In the genomic region with DNA sequence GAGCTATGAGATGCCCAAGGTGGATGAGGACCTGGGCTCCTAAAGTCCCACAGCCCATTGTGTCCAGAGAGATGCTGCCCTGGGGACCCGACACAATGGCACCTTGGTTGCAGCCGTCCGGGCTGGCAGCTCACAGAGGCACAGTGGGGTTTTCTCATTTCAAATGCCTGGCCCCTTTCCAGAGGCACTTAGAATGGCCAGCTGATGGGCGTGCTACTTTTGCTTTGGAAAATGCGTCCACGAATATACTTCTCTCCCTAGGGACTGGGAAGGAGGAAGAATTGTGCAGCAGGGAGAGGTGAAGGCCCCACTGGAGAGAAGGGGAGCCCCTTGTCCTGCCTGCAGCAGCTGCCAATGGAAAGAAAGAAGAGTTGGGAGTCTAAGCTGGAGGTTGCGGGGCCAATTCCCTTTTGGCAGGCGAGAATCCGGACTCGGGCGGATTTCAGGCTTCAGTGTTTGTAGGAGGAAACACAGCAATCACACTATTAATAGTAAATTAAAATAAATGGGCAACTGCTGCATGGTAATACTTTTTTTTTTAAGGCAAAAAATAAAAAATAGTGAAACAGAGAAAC, we compare ENCODE assay signal across 14 cellular contexts. TPM values are rescaled to one million over a fixed set of nuclear protein-coding genes. Genes with fewer than 3 reads are reported as not detected.
DNase-seq lines count a peak whose midpoint lies in the region; ATAC-seq, FAIRE-seq and TF ChIP-seq lines count a peak whose summit lies in the region.
"Had no signal": no experiment of that assay in that cellular context is flagged by ENCODE, and none has a peak within 500 bp of the region (broad histone marks: within the 10 kb centered on the region; RNA-seq: fewer than 3 reads in every experiment).

No MANE protein-coding gene starts in this region.

- H3K36me3 ChIP-seq in kidney epithelial cell (ENCODE audit: control insufficient read depth, insufficient read depth, low read length) (no peaks in the 10 kb centered on the region), stomach smooth muscle (ENCODE audit: control insufficient read depth in 2 of 2, insufficient read depth in 2 of 2, low read length in 2 of 2) (no peaks in the 10 kb centered on the region), HepG2 (replicated peaks in 1 of 2; ENCODE audit: control insufficient read depth in 1 of 2, insufficient read depth in 2 of 2, low read length in 2 of 2) (no peaks in the 10 kb centered on the region)
- H3K36me3 ChIP-seq: cardiac muscle cell had no signal

- FAIRE-seq in HepG2 (lab: Jason Lieb, UNC): no peak
- FAIRE-seq: GM12891 had no signal

- POLR2A ChIA-PET in activated CD8-positive, alpha-beta T cell treated with anti-CD3 and anti-CD28 coated beads, Interleukin-2, amount 10 ng/mL, durations not matched to agents 7 days and 5 days (lab: Charles Lee): interaction anchor here (0.7 to 7.8 kb wide), 6 partner anchors 29 to 1303 kb away, joined by 3 to 255 read pairs (median 8); no protein-coding TSS in a partner anchor
- POLR2A ChIA-PET in HepG2 (lab: Yijun Ruan, JAX): no interaction called here

- H3K4me1 Mint-ChIP-seq in activated T-cell treated with anti-CD3 and anti-CD28 coated beads, Interleukin-2, amount 50 U/mL, for 4 hours (ENCODE audit: low read depth): peaks cover 61% of the 10 kb centered on the region
- peaks cover 67% of the 10 kb centered on the region for H3K4me1 Mint-ChIP-seq in activated CD8-positive, alpha-beta T cell treated with anti-CD3 and anti-CD28 coated beads, Interleukin-2, amount 10 ng/mL, durations not matched to agents 7 days and 5 days (ENCODE audit: low read depth)

- no peak for TF ChIP-seq POLR2A in HepG2 (IDR thresholded peaks at IDR 0.05; ENCODE audit: insufficient read depth in 1 of 2, low read depth in 2 of 2, low read length in 2 of 2)

- H4K20me1 ChIP-seq in HepG2 (ENCODE audit: insufficient read depth, low read length): no peaks in the 10 kb centered on the region; the same call in 1 of the 2 replicates

- TF ChIP-seq EP300 in HepG2 (IDR thresholded peaks at IDR 0.05; ENCODE audit: low read depth in 2 of 2, low read length in 2 of 2) (no peak), HepG2 (CRISPR knock-in tag; IDR thresholded peaks at IDR 0.05; ENCODE audit: borderline replicate concordance) (no peak)

- DNase-seq in activated T-cell treated with anti-CD3 and anti-CD28 coated beads, Interleukin-2, amount 50 U/mL, for 4 hours: no peak
- DNase-seq in activated T-cell treated with anti-CD3 and anti-CD28 coated beads for 4 hours (no peak), kidney epithelial cell (ENCODE audit: low read depth) (no peak), HepG2 (ENCODE audit: low spot score) (no peak)
- DNase-seq in activated CD8-positive, alpha-beta T cell treated with anti-CD3 and anti-CD28 coated beads, Interleukin-2, amount 10 ng/mL, durations not matched to agents 7 days and 5 days: no peak
- DNase-seq: SIG-M5; stimulated activated naive B cell treated with anti-CD40 and anti-IgM and Interleukin-4, amounts not matched to agents 10 μg/mL and 1 μg/mL and 100 μg/mL, for 72 hours had no signal

- intact Hi-C loops in HepG2 (cut with micrococcal nuclease; ENCODE audit: unreplicated experiment): no loop called here

- 29% methylated on average over 11 of the region's 11 CpGs for WGBS in HepG2 (ENCODE audit: low lambda C conversion rate)

- TF ChIP-seq CTCF in kidney epithelial cell (IDR thresholded peaks at IDR 0.05; ENCODE audit: insufficient read depth, low read length, poor library complexity, severe bottlenecking) (no peak), HepG2 (CRISPR knock-in tag; IDR thresholded peaks at IDR 0.05) (no peak)

- no peak for ATAC-seq in activated T-cell treated with anti-CD3 and anti-CD28 coated beads, Interleukin-2, amount 50 U/mL, for 4 hours
- no peak for ATAC-seq in activated CD8-positive, alpha-beta T cell treated with anti-CD3 and anti-CD28 coated beads, Interleukin-2, amount 10 ng/mL, durations not matched to agents 7 days and 5 days
- ATAC-seq in HG03159 (IDR thresholded peaks at IDR 0.05; ENCODE audit: unreplicated experiment): no peak
- ATAC-seq in HepG2: no peak
- ATAC-seq in GM21526 (IDR thresholded peaks at IDR 0.05; ENCODE audit: low FRiP score, unreplicated experiment): no peak
- ATAC-seq: stimulated activated naive B cell treated with anti-CD40 and anti-IgM and Interleukin-4, amounts not matched to agents 10 μg/mL and 1 μg/mL and 100 μg/mL, for 72 hours had no signal

- TF ChIP-seq RAD21 in HepG2 (CRISPR knock-in tag; IDR thresholded peaks at IDR 0.05): no peak

- H3K27me3 Mint-ChIP-seq in activated T-cell treated with anti-CD3 and anti-CD28 coated beads, Interleukin-2, amount 50 U/mL, for 4 hours (ENCODE audit: low read depth): peaks cover 8% of the 10 kb centered on the region
- H3K27me3 Mint-ChIP-seq in activated CD8-positive, alpha-beta T cell treated with anti-CD3 and anti-CD28 coated beads, Interleukin-2, amount 10 ng/mL, durations not matched to agents 7 days and 5 days (ENCODE audit: low read depth): no peaks in the 10 kb centered on the region

- peak overlapping the region; percentile 60 for H3K4me3 ChIP-seq in kidney epithelial cell (ENCODE audit: low read depth, low read length)
- H3K4me3 ChIP-seq in stomach smooth muscle (ENCODE audit: low read length in 2 of 2): peak overlapping the region in 1 of 2 donors; percentile 73
- no peak overlapping the region for H3K4me3 ChIP-seq in HepG2 (replicated peaks in 1 of 3; ENCODE audit: insufficient read depth in 1 of 3, low read depth in 2 of 3, low read length in 3 of 3)

- H3K79me2 ChIP-seq in HepG2 (ENCODE audit: insufficient read depth, low read length): no peaks in the 10 kb centered on the region

- H2AFZ ChIP-seq in HepG2 (ENCODE audit: low read length): no peak overlapping the region

- H3K27me3 ChIP-seq in kidney epithelial cell (ENCODE audit: control insufficient read depth, insufficient read depth, low read length) (peaks cover 33% of the 10 kb centered on the region), stomach smooth muscle (ENCODE audit: control insufficient read depth in 1 of 2, insufficient read depth in 2 of 2, low read length in 2 of 2) (peaks cover 26 to 45% of the 10 kb centered on the region in 2 donors), HepG2 (ENCODE audit: control insufficient read depth in 1 of 2, insufficient read depth in 2 of 2, low read length in 2 of 2) (peaks cover 13 to 81% of the 10 kb centered on the region in 2 experiments; a peak in 4 of 5 replicates)

- in situ Hi-C loops in HepG2 (cut with HindIII; ENCODE audit: extremely low pct_ligation_motif_present, low pct_unique_long_range_greater_than_20kb): loop anchor here (10.0 kb wide), 1 partner anchor 50 kb away; no protein-coding TSS in a partner anchor

- peak overlapping the region; percentile 73 for H3K4me3 Mint-ChIP-seq in activated T-cell treated with anti-CD3 and anti-CD28 coated beads, Interleukin-2, amount 50 U/mL, for 4 hours
- peak overlapping the region; percentile 81 for H3K4me3 Mint-ChIP-seq in activated CD8-positive, alpha-beta T cell treated with anti-CD3 and anti-CD28 coated beads, Interleukin-2, amount 10 ng/mL, durations not matched to agents 7 days and 5 days

- H3K27ac ChIP-seq in stomach smooth muscle (ENCODE audit: low read length) (peak overlapping the region; percentile 78), HepG2 (ENCODE audit: extremely low read length, insufficient read depth, low read length) (no peak overlapping the region)
- H3K27ac ChIP-seq: cardiac muscle cell had no signal

- H3K4me1 ChIP-seq in stomach smooth muscle (ENCODE audit: control insufficient read depth, insufficient read depth, low read length) (peaks cover 23% of the 10 kb centered on the region), HepG2 (ENCODE audit: insufficient read depth, low read length) (peaks cover 5% of the 10 kb centered on the region; the same call in 1 of the 2 replicates)

- H3K9ac ChIP-seq in stomach smooth muscle (ENCODE audit: low read length in 2 of 2): no peak overlapping the region
- no peak overlapping the region for H3K9ac ChIP-seq in HepG2 (ENCODE audit: insufficient read depth, low read depth, low read length)

- H3K4me2 ChIP-seq in HepG2 (ENCODE audit: low read depth, low read length): no peak overlapping the region

- peak overlapping the region; percentile 76 for H3K27ac Mint-ChIP-seq in activated CD8-positive, alpha-beta T cell treated with anti-CD3 and anti-CD28 coated beads, Interleukin-2, amount 10 ng/mL, durations not matched to agents 7 days and 5 days
- H3K27ac Mint-ChIP-seq: stimulated activated naive B cell treated with anti-CD40 and anti-IgM and Interleukin-4, amounts not matched to agents 10 μg/mL and 1 μg/mL and 100 μg/mL, for 72 hours had no signal

- H3K9me3 ChIP-seq in stomach smooth muscle (ENCODE audit: control insufficient read depth in 2 of 2, low read length in 2 of 2): no peaks in the 10 kb centered on the region
- no peaks in the 10 kb centered on the region for H3K9me3 ChIP-seq in HepG2 (ENCODE audit: low read length)

- no peaks in the 10 kb centered on the region for H3K36me3 Mint-ChIP-seq in activated T-cell treated with anti-CD3 and anti-CD28 coated beads, Interleukin-2, amount 50 U/mL, for 4 hours (ENCODE audit: insufficient read depth)
- peaks cover 39% of the 10 kb centered on the region for H3K36me3 Mint-ChIP-seq in activated CD8-positive, alpha-beta T cell treated with anti-CD3 and anti-CD28 coated beads, Interleukin-2, amount 10 ng/mL, durations not matched to agents 7 days and 5 days (ENCODE audit: low read depth)
- H3K36me3 Mint-ChIP-seq: stimulated activated naive B cell treated with anti-CD40 and anti-IgM and Interleukin-4, amounts not matched to agents 10 μg/mL and 1 μg/mL and 100 μg/mL, for 72 hours had no signal

- CTCF ChIA-PET in activated CD8-positive, alpha-beta T cell treated with anti-CD3 and anti-CD28 coated beads, Interleukin-2, amount 10 ng/mL, durations not matched to agents 7 days and 5 days (lab: Charles Lee): interaction anchor here (0.7 to 11.8 kb wide), 16 partner anchors 10 to 181 kb away, joined by 3 to 693 read pairs (median 8); a partner anchor contains a TSS
- CTCF ChIA-PET in HepG2 (lab: Yijun Ruan, JAX; ENCODE audit: low intra/inter-chr PET ratio, low total read pairs): interaction anchor here (0.7 to 2.7 kb wide), 3 partner anchors 29 to 91 kb away, joined by 3 to 17 read pairs (median 3); no protein-coding TSS in a partner anchor

- no peaks in the 10 kb centered on the region for H3K9me3 Mint-ChIP-seq in activated T-cell treated with anti-CD3 and anti-CD28 coated beads, Interleukin-2, amount 50 U/mL, for 4 hours
- no peaks in the 10 kb centered on the region for H3K9me3 Mint-ChIP-seq in activated CD8-positive, alpha-beta T cell treated with anti-CD3 and anti-CD28 coated beads, Interleukin-2, amount 10 ng/mL, durations not matched to agents 7 days and 5 days (ENCODE audit: insufficient read depth)
- H3K9me3 Mint-ChIP-seq: stimulated activated naive B cell treated with anti-CD40 and anti-IgM and Interleukin-4, amounts not matched to agents 10 μg/mL and 1 μg/mL and 100 μg/mL, for 72 hours had no signal

- no TSS peak for BruUV-seq in HepG2 (replicated peaks; lab: Mats Ljungman, UMichigan)

RNA-seq across cellular contexts. Expression of a gene that starts 1.1 kb away (rescaled TPM):
- 1 to 10 TPM; 5.6 to 6.1 (median 6.1) TPM for total RNA-seq in activated T-cell treated with anti-CD3 and anti-CD28 coated beads, Interleukin-2, amount 50 U/mL, for 4 hours
- total RNA-seq in activated CD8-positive, alpha-beta T cell treated with anti-CD3 and anti-CD28 coated beads, Interleukin-2, amount 10 ng/mL, durations not matched to agents 7 days and 5 days: 100 to 1,000 TPM; 188 to 206 TPM
- total RNA-seq in kidney epithelial cell (9.6 and 19.1 TPM in 2 replicates), HepG2 (2016; rRNA removed; fragmentation: Illumina TruSeq; extraction: Trizol) (not detected in 2 replicates)
- not detected in 2 replicates for total RNA-seq in HepG2 (2016; cell fraction: cytosol; rRNA removed; fragmentation: Illumina TruSeq; extraction: Trizol; ENCODE audit: low read depth)
- total RNA-seq in HepG2 (2016; cell fraction: insoluble cytoplasmic fraction; rRNA removed; fragmentation: Illumina TruSeq; extraction: Trizol): not detected in 2 replicates
- not detected in 2 replicates for total RNA-seq in HepG2 (2016; cell fraction: membrane; rRNA removed; fragmentation: Illumina TruSeq; extraction: Trizol)
- total RNA-seq in HepG2 (2016; cell fraction: nucleus; rRNA removed; fragmentation: Illumina TruSeq; extraction: Trizol): not detected in 2 replicates
- polyA plus RNA-seq in HepG2 (2011; rRNA removed): not detected in 2 replicates
- not detected in 2 replicates for polyA plus RNA-seq in HepG2 (2011; cell fraction: cytosol; rRNA removed)
- not detected in 2 replicates for polyA plus RNA-seq in HepG2 (2011; cell fraction: nucleus; rRNA removed)
- polyA plus RNA-seq in HepG2 (2012): not detected in 2 replicates
- not detected in 2 replicates for polyA plus RNA-seq in HepG2 (2016; cell fraction: cytosol; fragmentation: Illumina TruSeq; extraction: Trizol; ENCODE audit: low read depth)
- not detected in 2 replicates for polyA plus RNA-seq in HepG2 (2016; cell fraction: insoluble cytoplasmic fraction; fragmentation: Illumina TruSeq; extraction: Trizol; ENCODE audit: low read depth)
- polyA plus RNA-seq in HepG2 (2016; cell fraction: membrane; fragmentation: Illumina TruSeq; extraction: Trizol; ENCODE audit: low read depth): not detected in 2 replicates
- not detected in 2 replicates for polyA plus RNA-seq in HepG2 (2016; cell fraction: nucleus; fragmentation: Illumina TruSeq; extraction: Trizol; ENCODE audit: insufficient read depth, low read depth)
- not detected in 2 replicates for polyA minus RNA-seq in HepG2 (2011; rRNA and poly(A)+ RNA removed; ENCODE audit: low replicate concordance)
- not detected in 2 replicates for polyA minus RNA-seq in HepG2 (2011; cell fraction: cytosol; rRNA and poly(A)+ RNA removed)
- polyA minus RNA-seq in HepG2 (2011; cell fraction: nucleus; rRNA and poly(A)+ RNA removed): not detected in 2 replicates
- total RNA-seq: cardiac muscle cell, fibroblast of villous mesenchyme, lung microvascular endothelial cell had no signal
- polyA plus RNA-seq: cardiac muscle cell had no signal
